In genomic region chr13:96629331-96629730, GRCh38 we compare ENCODE assay signal across 23 cellular contexts.
"Had no signal": no experiment of that assay in that cellular context is flagged by ENCODE, and none has a peak within 500 bp of the region (broad histone marks: within the 10 kb centered on the region; RNA-seq: fewer than 3 reads in every experiment).

No MANE protein-coding gene starts in this region.

- H3K36me3 ChIP-seq: SJSA1 had no signal

- H3K27ac ChIP-seq: SJSA1, SK-N-MC had no signal

- ATAC-seq: HepG2 had no signal

- H3K9me3 ChIP-seq: SJSA1 had no signal

- H3K4me1 ChIP-seq: SJSA1 had no signal

- FAIRE-seq: HepG2, RCC 7860 had no signal

- H3K4me3 ChIP-seq: SJSA1, SK-N-MC had no signal

- DNase-seq: IMR-90, Karpas-422, KG1, MM.1S, NCI-H1048, NCI-H1105, NCI-H1436 treated with DMSO at 0.1 percent for 48 hours, NCI-H1694, NCI-H2081, NCI-H2107, NCI-H2171 treated with DMSO at 0.1 percent for 48 hours, NCI-H345, NCI-H446 treated with DMSO at 0.1 percent for 48 hours, NCI-H510A treated with DMSO at 0.1 percent for 48 hours, NCI-H526, NCI-H774, Right ventricle myocardium superior, RPMI8226, SIG-M5 had no signal
